8 cellular contexts compared by ENCODE assay signal in genomic region chr7:134140889-134141867, GRCh38. TPM values are rescaled to one million over a fixed set of nuclear protein-coding genes. Genes with fewer than 3 reads are reported as not detected.
DNase-seq lines count a peak whose midpoint lies in the region; ATAC-seq, FAIRE-seq and TF ChIP-seq lines count a peak whose summit lies in the region.

No MANE protein-coding gene starts in this region.

- no peak overlapping the region for H3K27ac ChIP-seq in AG04450 (ENCODE audit: low read depth, low read length)
- H3K27ac ChIP-seq in OCI-LY3 (ENCODE audit: low read length) = no peak overlapping the region
- H3K27ac ChIP-seq in neuronal stem cell (replicated peaks; ENCODE audit: low read length) = no peak overlapping the region

- no peaks in the 10 kb centered on the region for H3K9me3 Mint-ChIP-seq in activated T-helper 17 cell treated with anti-CD3 and anti-CD28 coated beads, Interleukin-2, amount 50 U/mL, for 72 hours
- no peaks in the 10 kb centered on the region for H3K9me3 Mint-ChIP-seq in type B pancreatic cell

- POLR2A ChIA-PET in AG04450 (lab: Yijun Ruan, JAX) = no interaction called here

- H3K27me3 ChIP-seq in AG04450 (ENCODE audit: control insufficient read depth, insufficient read depth, low read length) (no peaks in the 10 kb centered on the region), OCI-LY3 (ENCODE audit: low read depth, low read length) (no peaks in the 10 kb centered on the region), neuronal stem cell (ENCODE audit: control insufficient read depth in 3 of 3, insufficient read depth in 3 of 3, low read depth in 1 of 3, low read length in 3 of 3) (no peaks in the 10 kb centered on the region)

- no peaks in the 10 kb centered on the region for H4K20me1 ChIP-seq in OCI-LY3 (ENCODE audit: insufficient read depth, low read length)

- H2BK5ac ChIP-seq in neuronal stem cell (ENCODE audit: low read length) = no peak overlapping the region

- WGBS in neuronal stem cell (ENCODE audit: extremely low coverage in 2 of 2, insufficient read length in 2 of 2, insufficient replicate concordance in 1 of 2), 2 donors = no CpG with 5 or more reads among the region's 18 CpGs

- no peaks in the 10 kb centered on the region for H3K9me3 ChIP-seq in AG04450 (ENCODE audit: control insufficient read depth, insufficient read depth, low read length)
- no peaks in the 10 kb centered on the region for H3K9me3 ChIP-seq in OCI-LY3 (ENCODE audit: insufficient read depth, low read length)
- H3K9me3 ChIP-seq in neuronal stem cell (replicated peaks in 1 of 2; ENCODE audit: control insufficient read depth in 2 of 2, insufficient read depth in 1 of 2, low read depth in 1 of 2, low read length in 2 of 2) = no peaks in the 10 kb centered on the region

- TF ChIP-seq CTCF in AG04450 (IDR thresholded peaks at IDR 0.05; ENCODE audit: low read depth, low read length) = peak; percentile 94
- TF ChIP-seq CTCF in OCI-LY3 (IDR thresholded peaks at IDR 0.05; ENCODE audit: low read depth, low read length) = peak; percentile 81
- peak; percentile 92 for TF ChIP-seq CTCF in type B pancreatic cell (conservative IDR thresholded peaks at IDR 0.05)

- no peak overlapping the region for H3K27ac Mint-ChIP-seq in activated T-helper 17 cell treated with anti-CD3 and anti-CD28 coated beads, Interleukin-2, amount 50 U/mL, for 72 hours
- H3K27ac Mint-ChIP-seq in type B pancreatic cell = no peak overlapping the region

- no peak for TF ChIP-seq POLR2A in GM12892 (IDR thresholded peaks at IDR 0.05; ENCODE audit: low read depth, low read length)

- H2AFZ ChIP-seq in OCI-LY3 (ENCODE audit: low read depth, low read length) (peak overlapping the region; percentile 78), neuronal stem cell (ENCODE audit: low read length) (peak overlapping the region; percentile 71)

- H3K4ac ChIP-seq in neuronal stem cell (ENCODE audit: low read length) = no peak overlapping the region

- peak; percentile 86 for FAIRE-seq in GM12892 (lab: Jason Lieb, UNC)

- no peak overlapping the region for H3K4me3 Mint-ChIP-seq in activated T-helper 17 cell treated with anti-CD3 and anti-CD28 coated beads, Interleukin-2, amount 50 U/mL, for 72 hours
- H3K4me3 Mint-ChIP-seq in type B pancreatic cell = no peak overlapping the region

- H2AK5ac ChIP-seq in neuronal stem cell (ENCODE audit: low read depth, low read length) = no peak overlapping the region

- H3K79me1 ChIP-seq in neuronal stem cell (ENCODE audit: low read depth, low read length) = no peaks in the 10 kb centered on the region

- H3K4me2 ChIP-seq in OCI-LY3 (ENCODE audit: low read length) = peak overlapping the region; percentile 73
- no peak overlapping the region for H3K4me2 ChIP-seq in neuronal stem cell (ENCODE audit: insufficient read depth, low read length, poor library complexity, severe bottlenecking)

- H2BK15ac ChIP-seq in neuronal stem cell (ENCODE audit: low read length) = no peak overlapping the region

- H3K4me1 ChIP-seq in OCI-LY3 (ENCODE audit: low read length) = 0 out of 2 replicates have a peak, but pooled peaks cover 4% of the 10 kb centered on the region
- no peaks in the 10 kb centered on the region for H3K4me1 ChIP-seq in neuronal stem cell (ENCODE audit: control insufficient read depth in 2 of 2, insufficient read depth in 1 of 2, low read depth in 1 of 2, low read length in 2 of 2)

- H3K4me3 ChIP-seq in AG04450 (ENCODE audit: low read depth, low read length) = no peak overlapping the region
- H3K4me3 ChIP-seq in OCI-LY3 (ENCODE audit: low read length) = peak overlapping the region; percentile 54
- H3K4me3 ChIP-seq in neuronal stem cell (ENCODE audit: low read length in 2 of 2) = no peak overlapping the region

- H3K9ac ChIP-seq in OCI-LY3 (ENCODE audit: low read length) (no peak overlapping the region), neuronal stem cell (ENCODE audit: low read depth, low read length, poor library complexity) (no peak overlapping the region)

- no peak overlapping the region for H2BK120ac ChIP-seq in neuronal stem cell (ENCODE audit: low read depth, low read length)

- no peak overlapping the region for H3K23ac ChIP-seq in neuronal stem cell (ENCODE audit: low read depth, low read length, poor library complexity)

- DNase-seq in AG04450 (ENCODE audit: low read depth, low spot score) (peak; percentile 27), GM12892 (ENCODE audit: insufficient read length) (peak; percentile 34), fibroblast of the conjunctiva (ENCODE audit: low read depth) (peak; percentile 37), neuronal stem cell (ENCODE audit: low spot score) (peak; percentile 36), type B pancreatic cell (ENCODE audit: extremely low spot score, unreplicated experiment) (no peak)

- ATAC-seq in HG02981 (IDR thresholded peaks at IDR 0.05; ENCODE audit: unreplicated experiment) = peak; percentile 97
- peak; percentile 56 for ATAC-seq in activated T-helper 17 cell treated with anti-CD3 and anti-CD28 coated beads, Interleukin-2, amount 50 U/mL, for 72 hours (replicated peaks)

- H3K27me3 Mint-ChIP-seq in activated T-helper 17 cell treated with anti-CD3 and anti-CD28 coated beads, Interleukin-2, amount 50 U/mL, for 72 hours = no peaks in the 10 kb centered on the region
- no peaks in the 10 kb centered on the region for H3K27me3 Mint-ChIP-seq in type B pancreatic cell

- H3K18ac ChIP-seq in neuronal stem cell (ENCODE audit: low read length) = no peak overlapping the region

- H3K79me2 ChIP-seq in OCI-LY3 (ENCODE audit: low read length) = no peaks in the 10 kb centered on the region

- CTCF ChIA-PET in AG04450 (lab: Charles Lee) = interaction anchor here (0.6 to 4.4 kb wide), 48 partner anchors 9 to 1823 kb away, joined by 3 to 46 read pairs (median 4); partner anchors contain the start of gene LRGUK

- no peak overlapping the region for H3K14ac ChIP-seq in neuronal stem cell (ENCODE audit: low read length)

- no peak overlapping the region for H2BK12ac ChIP-seq in neuronal stem cell (ENCODE audit: low read length)

- no peak overlapping the region for H4K91ac ChIP-seq in neuronal stem cell (ENCODE audit: low read depth, low read length, poor library complexity)

- H3K36me3 ChIP-seq in OCI-LY3 (replicated peaks; ENCODE audit: low read depth, low read length) (no peaks in the 10 kb centered on the region), neuronal stem cell (replicated peaks in 1 of 2; ENCODE audit: control insufficient read depth in 2 of 2, insufficient read depth in 2 of 2, low read length in 2 of 2) (no peaks in the 10 kb centered on the region)

- H3K4me1 Mint-ChIP-seq in activated T-helper 17 cell treated with anti-CD3 and anti-CD28 coated beads, Interleukin-2, amount 50 U/mL, for 72 hours = no peaks in the 10 kb centered on the region
- no peaks in the 10 kb centered on the region for H3K4me1 Mint-ChIP-seq in type B pancreatic cell (ENCODE audit: unreplicated experiment)

- H3K36me3 Mint-ChIP-seq in activated T-helper 17 cell treated with anti-CD3 and anti-CD28 coated beads, Interleukin-2, amount 50 U/mL, for 72 hours (ENCODE audit: low read depth) = no peaks in the 10 kb centered on the region
- no peaks in the 10 kb centered on the region for H3K36me3 Mint-ChIP-seq in type B pancreatic cell

- H4K8ac ChIP-seq in neuronal stem cell (ENCODE audit: low read depth, low read length) = no peak overlapping the region

RNA-seq across cellular contexts. Expression of gene LRGUK, which starts 14.0 kb away (rescaled TPM):
- polyA plus RNA-seq in AG04450 (2011; rRNA removed) = 0.07 and 0.09 TPM in 2 replicates
- polyA minus RNA-seq in AG04450 (2011; rRNA and poly(A)+ RNA removed) = 0.48 TPM in 1 of 2 replicates, not detected in the other
- polyA plus RNA-seq in GM12892 (2012; ENCODE audit: missing spikeins) = 0.25 TPM
- under 1 TPM; 0.30 to 0.42 TPM for total RNA-seq in activated T-helper 17 cell treated with anti-CD3 and anti-CD28 coated beads, Interleukin-2, amount 50 U/mL, for 72 hours
- polyA plus RNA-seq in neuronal stem cell (2013, experiment 1 of 2) = 0.39 TPM
- 0.47 TPM for polyA plus RNA-seq in neuronal stem cell (2013, experiment 2 of 2)
- 0.57 and 2.0 TPM in 2 replicates for total RNA-seq in type B pancreatic cell (ENCODE audit: low replicate concordance)
